Comparison of ENCODE assay signal across 21 cellular contexts in genomic region chr11:69493931-69494821, GRCh38. TPM values are rescaled to one million over a fixed set of nuclear protein-coding genes. Genes with fewer than 3 reads are reported as not detected.
"Had no signal": no experiment of that assay in that cellular context is flagged by ENCODE, and none has a peak within 500 bp of the region (broad histone marks: within the 10 kb centered on the region; RNA-seq: fewer than 3 reads in every experiment).

No MANE protein-coding gene starts in this region.

- H3K4me3 Mint-ChIP-seq: activated CD8-positive, alpha-beta memory T cell treated with anti-CD3 and anti-CD28 coated beads, Interleukin-2, amount 10 ng/mL, durations not matched to agents 7 days and 5 days; activated naive CD8-positive, alpha-beta T cell treated with anti-CD3 and anti-CD28 coated beads for 36 hours; activated T-cell treated with anti-CD3 and anti-CD28 coated beads, Interleukin-2, amount 50 U/mL, for 24 hours; natural killer cell; T-helper 2 cell treated with Interferon-gamma antibody and Interleukin-4, amounts not matched to agents 5 μg/mL and 100 μg/mL, for 36 hours had no signal

- H3K27ac Mint-ChIP-seq: activated CD8-positive, alpha-beta memory T cell treated with anti-CD3 and anti-CD28 coated beads, Interleukin-2, amount 10 ng/mL, durations not matched to agents 7 days and 5 days; activated naive CD8-positive, alpha-beta T cell treated with anti-CD3 and anti-CD28 coated beads for 36 hours; activated T-cell treated with anti-CD3 and anti-CD28 coated beads, Interleukin-2, amount 50 U/mL, for 24 hours; natural killer cell; T-helper 2 cell treated with Interferon-gamma antibody and Interleukin-4, amounts not matched to agents 5 μg/mL and 100 μg/mL, for 36 hours had no signal

- H3K27me3 Mint-ChIP-seq: activated CD8-positive, alpha-beta memory T cell treated with anti-CD3 and anti-CD28 coated beads, Interleukin-2, amount 10 ng/mL, durations not matched to agents 7 days and 5 days had no signal

- H3K36me3 ChIP-seq: ascending aorta, gastrocnemius medialis, thyroid gland had no signal

- H3K9me3 Mint-ChIP-seq: activated naive CD8-positive, alpha-beta T cell treated with anti-CD3 and anti-CD28 coated beads for 36 hours; activated T-cell treated with anti-CD3 and anti-CD28 coated beads, Interleukin-2, amount 50 U/mL, for 24 hours; natural killer cell; T-helper 2 cell treated with Interferon-gamma antibody and Interleukin-4, amounts not matched to agents 5 μg/mL and 100 μg/mL, for 36 hours had no signal

- H3K27ac ChIP-seq: ascending aorta, epithelial cell of prostate, gastrocnemius medialis, hepatocyte, skin epidermis, thyroid gland had no signal

- H3K4me1 Mint-ChIP-seq: activated CD8-positive, alpha-beta memory T cell treated with anti-CD3 and anti-CD28 coated beads, Interleukin-2, amount 10 ng/mL, durations not matched to agents 7 days and 5 days; activated naive CD8-positive, alpha-beta T cell treated with anti-CD3 and anti-CD28 coated beads for 36 hours; natural killer cell had no signal

- H3K27me3 ChIP-seq: ascending aorta, gastrocnemius medialis, hepatocyte, thyroid gland had no signal

- ATAC-seq: activated CD8-positive, alpha-beta memory T cell treated with anti-CD3 and anti-CD28 coated beads, Interleukin-2, amount 10 ng/mL, durations not matched to agents 7 days and 5 days; gastrocnemius medialis; natural killer cell had no signal

- H3K4me3 ChIP-seq: ascending aorta, gastrocnemius medialis, hepatocyte, skin epidermis, thyroid gland had no signal

- H3K9me3 ChIP-seq: ascending aorta, gastrocnemius medialis, thyroid gland had no signal

- DNase-seq: activated CD4-positive, alpha-beta T cell treated with anti-CD3 and anti-CD28 coated beads for 1 hour; activated CD4-positive, alpha-beta T cell treated with anti-CD3 and anti-CD28 coated beads, Interleukin-2, amount 50 U/mL, for 48 hours; activated CD8-positive, alpha-beta memory T cell treated with anti-CD3 and anti-CD28 coated beads, Interleukin-2, amount 10 ng/mL, durations not matched to agents 7 days and 5 days; activated effector memory CD4-positive, alpha-beta T cell treated with anti-CD3 and anti-CD28 coated beads, Interleukin-2, amount 50 U/mL, for 16 hours; activated naive CD8-positive, alpha-beta T cell treated with anti-CD3 and anti-CD28 coated beads for 36 hours; activated T-cell treated with anti-CD3 and anti-CD28 coated beads, Interleukin-2, amount 50 U/mL, for 24 hours; effector CD4-positive, alpha-beta T cell; gastrocnemius medialis; mammary epithelial cell; natural killer cell; thyroid gland had no signal

- H3K36me3 Mint-ChIP-seq: activated CD8-positive, alpha-beta memory T cell treated with anti-CD3 and anti-CD28 coated beads, Interleukin-2, amount 10 ng/mL, durations not matched to agents 7 days and 5 days; activated naive CD8-positive, alpha-beta T cell treated with anti-CD3 and anti-CD28 coated beads for 36 hours; natural killer cell had no signal

RNA-seq across cellular contexts. Expression of gene LINC01488, which starts 12.7 kb away (rescaled TPM):
- total RNA-seq: activated CD8-positive, alpha-beta memory T cell treated with anti-CD3 and anti-CD28 coated beads, Interleukin-2, amount 10 ng/mL, durations not matched to agents 7 days and 5 days; activated naive CD8-positive, alpha-beta T cell treated with anti-CD3 and anti-CD28 coated beads for 36 hours; ascending aorta; bronchial epithelial cell; gastrocnemius medialis; kidney epithelial cell; mammary epithelial cell; mucosa of gallbladder; natural killer cell; osteocyte; renal cortical epithelial cell; thyroid gland had no signal
